ENCODE assay signal across 2 cellular contexts in the genomic region with DNA sequence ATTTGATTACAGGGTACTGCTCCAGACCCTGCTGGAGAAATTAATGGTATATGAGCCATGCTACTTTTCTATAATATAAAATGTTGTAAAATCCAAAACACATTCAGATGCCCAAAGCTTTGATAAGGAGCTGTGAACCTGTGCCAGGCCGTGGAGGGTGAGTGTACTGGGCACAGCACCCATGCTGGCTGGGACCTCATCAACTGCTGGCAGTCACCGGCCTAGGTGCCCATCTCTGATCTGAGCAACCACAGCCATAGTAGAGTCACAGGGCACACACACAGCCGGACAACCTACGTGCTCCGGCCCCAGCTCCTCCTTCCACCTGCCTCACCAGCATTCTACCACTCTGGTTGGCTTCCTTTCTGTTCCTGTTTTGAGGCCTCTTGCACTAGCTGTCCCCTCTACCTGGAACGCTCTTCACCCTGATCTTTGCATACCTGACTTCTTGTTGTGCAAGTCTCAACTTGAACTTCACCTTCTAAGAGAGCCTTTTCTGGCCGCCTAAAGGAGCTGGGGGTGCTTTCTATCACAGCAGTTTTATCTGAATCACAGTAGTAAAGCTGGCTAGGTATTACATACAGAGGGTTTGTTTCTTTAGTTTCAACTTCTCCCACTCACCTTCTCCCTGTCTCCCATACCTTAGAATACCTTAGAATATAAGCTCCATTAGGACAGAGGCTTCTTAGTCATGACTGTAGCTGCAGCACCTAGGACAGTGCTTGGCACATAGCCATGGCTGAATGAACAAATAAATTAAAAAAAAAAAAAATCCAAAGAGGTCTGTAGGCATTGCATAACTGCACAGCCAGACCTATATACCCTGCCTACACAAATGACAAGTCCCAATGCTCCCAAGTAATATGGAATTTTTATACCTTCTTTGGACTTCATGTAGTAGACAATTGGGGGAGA.
TF ChIP-seq lines count a peak whose summit lies in the region.

No MANE protein-coding gene starts in this region.

TF ChIP-seq in A549, 52 proteins besides CTCF, POLR2A, EP300 and RAD21:
- TF ChIP-seq, protein P1, sequence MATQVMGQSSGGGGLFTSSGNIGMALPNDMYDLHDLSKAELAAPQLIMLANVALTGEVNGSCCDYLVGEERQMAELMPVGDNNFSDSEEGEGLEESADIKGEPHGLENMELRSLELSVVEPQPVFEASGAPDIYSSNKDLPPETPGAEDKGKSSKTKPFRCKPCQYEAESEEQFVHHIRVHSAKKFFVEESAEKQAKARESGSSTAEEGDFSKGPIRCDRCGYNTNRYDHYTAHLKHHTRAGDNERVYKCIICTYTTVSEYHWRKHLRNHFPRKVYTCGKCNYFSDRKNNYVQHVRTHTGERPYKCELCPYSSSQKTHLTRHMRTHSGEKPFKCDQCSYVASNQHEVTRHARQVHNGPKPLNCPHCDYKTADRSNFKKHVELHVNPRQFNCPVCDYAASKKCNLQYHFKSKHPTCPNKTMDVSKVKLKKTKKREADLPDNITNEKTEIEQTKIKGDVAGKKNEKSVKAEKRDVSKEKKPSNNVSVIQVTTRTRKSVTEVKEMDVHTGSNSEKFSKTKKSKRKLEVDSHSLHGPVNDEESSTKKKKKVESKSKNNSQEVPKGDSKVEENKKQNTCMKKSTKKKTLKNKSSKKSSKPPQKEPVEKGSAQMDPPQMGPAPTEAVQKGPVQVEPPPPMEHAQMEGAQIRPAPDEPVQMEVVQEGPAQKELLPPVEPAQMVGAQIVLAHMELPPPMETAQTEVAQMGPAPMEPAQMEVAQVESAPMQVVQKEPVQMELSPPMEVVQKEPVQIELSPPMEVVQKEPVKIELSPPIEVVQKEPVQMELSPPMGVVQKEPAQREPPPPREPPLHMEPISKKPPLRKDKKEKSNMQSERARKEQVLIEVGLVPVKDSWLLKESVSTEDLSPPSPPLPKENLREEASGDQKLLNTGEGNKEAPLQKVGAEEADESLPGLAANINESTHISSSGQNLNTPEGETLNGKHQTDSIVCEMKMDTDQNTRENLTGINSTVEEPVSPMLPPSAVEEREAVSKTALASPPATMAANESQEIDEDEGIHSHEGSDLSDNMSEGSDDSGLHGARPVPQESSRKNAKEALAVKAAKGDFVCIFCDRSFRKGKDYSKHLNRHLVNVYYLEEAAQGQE (IDR thresholded peaks at IDR 0.05): peak; percentile 45; the same call in 1 of the 2 replicates
- no peak for TF ChIP-seq NR3C1 (IDR thresholded peaks at IDR 0.05)

TF ChIP-seq in K562, 482 proteins besides CTCF, POLR2A, EP300 and RAD21:
- TF ChIP-seq, protein P2, sequence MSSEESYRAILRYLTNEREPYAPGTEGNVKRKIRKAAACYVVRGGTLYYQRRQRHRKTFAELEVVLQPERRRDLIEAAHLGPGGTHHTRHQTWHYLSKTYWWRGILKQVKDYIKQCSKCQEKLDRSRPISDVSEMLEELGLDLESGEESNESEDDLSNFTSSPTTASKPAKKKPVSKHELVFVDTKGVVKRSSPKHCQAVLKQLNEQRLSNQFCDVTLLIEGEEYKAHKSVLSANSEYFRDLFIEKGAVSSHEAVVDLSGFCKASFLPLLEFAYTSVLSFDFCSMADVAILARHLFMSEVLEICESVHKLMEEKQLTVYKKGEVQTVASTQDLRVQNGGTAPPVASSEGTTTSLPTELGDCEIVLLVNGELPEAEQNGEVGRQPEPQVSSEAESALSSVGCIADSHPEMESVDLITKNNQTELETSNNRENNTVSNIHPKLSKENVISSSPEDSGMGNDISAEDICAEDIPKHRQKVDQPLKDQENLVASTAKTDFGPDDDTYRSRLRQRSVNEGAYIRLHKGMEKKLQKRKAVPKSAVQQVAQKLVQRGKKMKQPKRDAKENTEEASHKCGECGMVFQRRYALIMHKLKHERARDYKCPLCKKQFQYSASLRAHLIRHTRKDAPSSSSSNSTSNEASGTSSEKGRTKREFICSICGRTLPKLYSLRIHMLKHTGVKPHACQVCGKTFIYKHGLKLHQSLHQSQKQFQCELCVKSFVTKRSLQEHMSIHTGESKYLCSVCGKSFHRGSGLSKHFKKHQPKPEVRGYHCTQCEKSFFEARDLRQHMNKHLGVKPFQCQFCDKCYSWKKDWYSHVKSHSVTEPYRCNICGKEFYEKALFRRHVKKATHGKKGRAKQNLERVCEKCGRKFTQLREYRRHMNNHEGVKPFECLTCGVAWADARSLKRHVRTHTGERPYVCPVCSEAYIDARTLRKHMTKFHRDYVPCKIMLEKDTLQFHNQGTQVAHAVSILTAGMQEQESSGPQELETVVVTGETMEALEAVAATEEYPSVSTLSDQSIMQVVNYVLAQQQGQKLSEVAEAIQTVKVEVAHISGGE (CRISPR knock-in tag; IDR thresholded peaks at IDR 0.05): no peak
- TF ChIP-seq DMBX1 (CRISPR knock-in tag; IDR thresholded peaks at IDR 0.05; ENCODE audit: borderline replicate concordance) (no peak), ZNF408 (CRISPR knock-in tag; IDR thresholded peaks at IDR 0.05; ENCODE audit: low read depth) (no peak), NFIC (IDR thresholded peaks at IDR 0.05) (peak; percentile 39)
TF ChIP-seq in K562: peak in this region for 1.
